Comparison of ENCODE assay signal across 8 cellular contexts in genomic region chr19:44025217-44025936, GRCh38. TPM values are rescaled to one million over a fixed set of nuclear protein-coding genes. Genes with fewer than 3 reads are reported as not detected.
A peak's percentile ranks its signal among the peaks of the same experiment; 100 is the strongest.
DNase-seq lines count a peak whose midpoint lies in the region; ATAC-seq, FAIRE-seq and TF ChIP-seq lines count a peak whose summit lies in the region.

Gene ZNF222 (plus strand): TSS chr19:44025379. CDS start chr19:44025437, 58 bp downstream.

- H3K36me3 ChIP-seq in kidney (ENCODE audit: control insufficient read depth in 1 of 2, insufficient read depth in 2 of 2, low read length in 2 of 2): peaks cover 12 to 22% of the 10 kb centered on the region in 2 donors

- FAIRE-seq in kidney (lab: Jason Lieb, UNC): peak; percentile 70

- peak within 1 kb of the TSS in 1 of 2 donors; percentile 38 for H3K27ac ChIP-seq in kidney (ENCODE audit: low read depth in 2 of 2, low read length in 2 of 2)

- DNase-seq in NK-92 treated with Interleukin-12 subunit alpha and Interleukin-12 subunit beta, amount 100 ng/mL, for 24 hours (lab: John Stamatoyannopoulos, UW): peak; percentile 13
- DNase-seq in NK-92 (lab: John Stamatoyannopoulos, UW; ENCODE audit: unreplicated experiment) (no peak), NCI-H2227 (lab: John Stamatoyannopoulos, UW; ENCODE audit: unreplicated experiment) (peak; percentile 78), cerebellum (ENCODE audit: low spot score) (peak; percentile 83), kidney (peak; percentile 89)
- peak; percentile 50 to 51 for DNase-seq in stimulated activated CD4-positive, alpha-beta T cell treated with anti-CD3 and anti-CD28 coated beads, Interleukin-15, amount 100 ng/mL, for 1 hour (ENCODE audit: low read depth in 1 of 2, low spot score in 1 of 2)

- peaks cover 14 to 20% of the 10 kb centered on the region in 2 donors for H3K9me3 ChIP-seq in kidney (ENCODE audit: control insufficient read depth in 1 of 2, low read length in 2 of 2)

- H3K4me3 ChIP-seq in kidney (ENCODE audit: low read length in 2 of 2): peak within 1 kb of the TSS; percentile 88 to 89

- peaks cover 0 to 2% of the 10 kb centered on the region in 2 donors for H3K4me1 ChIP-seq in kidney (ENCODE audit: control insufficient read depth in 1 of 2, insufficient read depth in 1 of 2, low read depth in 1 of 2, low read length in 2 of 2)

- peak; percentile 92 for ATAC-seq in HG03066 (IDR thresholded peaks at IDR 0.05; ENCODE audit: low read depth, unreplicated experiment)
- ATAC-seq in activated CD4-positive, CD25-positive, alpha-beta regulatory T cell treated with anti-CD3 and anti-CD28 coated beads, Interleukin-2, amount 50 U/mL, for 24 hours: peak; percentile 100

- H3K9ac ChIP-seq in kidney (ENCODE audit: low read length in 2 of 2): peak within 1 kb of the TSS; percentile 57 to 63

- no peak for TF ChIP-seq CTCF in kidney (IDR thresholded peaks at IDR 0.05; ENCODE audit: borderline replicate concordance, extremely low read depth, insufficient read depth)

- intact Hi-C loops in kidney (cut with DNase I): no loop called here

RNA-seq across cellular contexts. Expression of gene ZNF222, which starts in this region (rescaled TPM):
- total RNA-seq in cerebellum (8.0 TPM), kidney (4.5 TPM)
- polyA plus RNA-seq in kidney (ENCODE audit: insufficient read depth, low read depth, low replicate concordance): 3.9 TPM
